In genomic region chr15:30173041-30173608, GRCh38 we compare ENCODE assay signal across 10 cellular contexts. TPM values are rescaled to one million over a fixed set of nuclear protein-coding genes. Genes with fewer than 3 reads are reported as not detected.
DNase-seq lines count a peak whose midpoint lies in the region; ATAC-seq and TF ChIP-seq lines count a peak whose summit lies in the region.
"Not testable (repeated sequence)": the region's sequence is repeated elsewhere in the genome, so short reads cannot be mapped to it uniquely, and the experiment has no call there.
"Had no signal": no experiment of that assay in that cellular context is flagged by ENCODE, and none has a peak within 500 bp of the region (broad histone marks: within the 10 kb centered on the region; RNA-seq: fewer than 3 reads in every experiment).

No MANE protein-coding gene starts in this region.

- not testable (repeated sequence) for H2BK120ac ChIP-seq in mesendoderm (ENCODE audit: low read depth, low read length)

- DNase-seq in CD4-positive, CD25-positive, alpha-beta regulatory T cell: peak; percentile 42 to 68 (median 65)
- peak; percentile 57 for DNase-seq in T-helper 9 cell
- DNase-seq in endothelial cell (ENCODE audit: low spot score): peak; percentile 94
- DNase-seq in mesendoderm: peak; percentile 47
- peak; percentile 55 for DNase-seq in stimulated activated CD4-positive, alpha-beta T cell treated with anti-CD3 and anti-CD28 coated beads, Interleukin-4, amount 100 ng/mL, for 1 hour

- H3K18ac ChIP-seq in mesendoderm (ENCODE audit: low read length): not testable (repeated sequence)

- not testable (repeated sequence) for H3K4me3 ChIP-seq in CD4-positive, CD25-positive, alpha-beta regulatory T cell (ENCODE audit: low read depth, low read length); mesendoderm (ENCODE audit: low read length)

- H3K4me2 ChIP-seq in mesendoderm (ENCODE audit: low read length): not testable (repeated sequence)

- not testable (repeated sequence) for H4K8ac ChIP-seq in mesendoderm (ENCODE audit: low read depth, low read length)

- not testable (repeated sequence) for TF ChIP-seq CTCF in endothelial cell (IDR thresholded peaks at IDR 0.05; ENCODE audit: unreplicated experiment)

- not testable (repeated sequence) for H3K4me1 Mint-ChIP-seq in CD4-positive, CD25-positive, alpha-beta regulatory T cell; activated T-helper 17 cell treated with anti-CD3 and anti-CD28 coated beads, Interleukin-2, amount 50 U/mL, for 72 hours; endothelial cell (ENCODE audit: unreplicated experiment)

- ATAC-seq in CD4-positive, CD25-positive, alpha-beta regulatory T cell (ENCODE audit: low read depth in 2 of 2): peak; percentile 64 to 76
- ATAC-seq in GM19468 (IDR thresholded peaks at IDR 0.05; ENCODE audit: extremely low read depth, unreplicated experiment) (peak; percentile 28), HG03460 (IDR thresholded peaks at IDR 0.05; ENCODE audit: unreplicated experiment) (peak; percentile 58)
- peak; percentile 87 for ATAC-seq in activated T-helper 17 cell treated with anti-CD3 and anti-CD28 coated beads, Interleukin-2, amount 50 U/mL, for 72 hours (replicated peaks)

- not testable (repeated sequence) for H3K79me2 ChIP-seq in mesendoderm (ENCODE audit: control insufficient read depth, insufficient read depth, low read length)

- peak overlapping the region in 1 of 4 donors; percentile 25 for H3K4me3 Mint-ChIP-seq in CD4-positive, CD25-positive, alpha-beta regulatory T cell
- H3K4me3 Mint-ChIP-seq in activated T-helper 17 cell treated with anti-CD3 and anti-CD28 coated beads, Interleukin-2, amount 50 U/mL, for 72 hours: not testable (repeated sequence)
- peak overlapping the region; percentile 30 for H3K4me3 Mint-ChIP-seq in endothelial cell (ENCODE audit: unreplicated experiment)

- H3K9me3 Mint-ChIP-seq in CD4-positive, CD25-positive, alpha-beta regulatory T cell; activated T-helper 17 cell treated with anti-CD3 and anti-CD28 coated beads, Interleukin-2, amount 50 U/mL, for 72 hours; endothelial cell (ENCODE audit: unreplicated experiment): not testable (repeated sequence)

- H4K5ac ChIP-seq in mesendoderm (ENCODE audit: low read length): not testable (repeated sequence)

- H3K27ac Mint-ChIP-seq in CD4-positive, CD25-positive, alpha-beta regulatory T cell: peak overlapping the region in 2 of 3 donors; percentile 22 to 87
- not testable (repeated sequence) for H3K27ac Mint-ChIP-seq in activated T-helper 17 cell treated with anti-CD3 and anti-CD28 coated beads, Interleukin-2, amount 50 U/mL, for 72 hours; endothelial cell (ENCODE audit: unreplicated experiment)

- H3K4me1 ChIP-seq in CD4-positive, CD25-positive, alpha-beta regulatory T cell (ENCODE audit: control insufficient read depth, insufficient read depth, low read length, poor library complexity, severe bottlenecking); mesendoderm (ENCODE audit: control insufficient read depth, low read depth, low read length): not testable (repeated sequence)

- not testable (repeated sequence) for H3K23ac ChIP-seq in mesendoderm (ENCODE audit: low read length)

- H2BK5ac ChIP-seq in mesendoderm (ENCODE audit: low read length): not testable (repeated sequence)

- not testable (repeated sequence) for H3K27me3 Mint-ChIP-seq in CD4-positive, CD25-positive, alpha-beta regulatory T cell; activated T-helper 17 cell treated with anti-CD3 and anti-CD28 coated beads, Interleukin-2, amount 50 U/mL, for 72 hours; endothelial cell (ENCODE audit: unreplicated experiment)

- H3K79me1 ChIP-seq in mesendoderm (ENCODE audit: low read length): not testable (repeated sequence)

- H3K27me3 ChIP-seq in CD4-positive, CD25-positive, alpha-beta regulatory T cell (ENCODE audit: control insufficient read depth, insufficient read depth, low read length); mesendoderm (ENCODE audit: insufficient read depth, low read length, poor library complexity): not testable (repeated sequence)

- H3K36me3 ChIP-seq in CD4-positive, CD25-positive, alpha-beta regulatory T cell (ENCODE audit: control insufficient read depth, insufficient read depth, low read length); mesendoderm (ENCODE audit: control insufficient read depth, insufficient read depth, low read length): not testable (repeated sequence)

- H3K9ac ChIP-seq in mesendoderm (ENCODE audit: low read length): not testable (repeated sequence)

- not testable (repeated sequence) for H2BK15ac ChIP-seq in mesendoderm (replicated peaks; ENCODE audit: low read depth)

- H3K36me3 Mint-ChIP-seq in CD4-positive, CD25-positive, alpha-beta regulatory T cell; activated T-helper 17 cell treated with anti-CD3 and anti-CD28 coated beads, Interleukin-2, amount 50 U/mL, for 72 hours (ENCODE audit: low read depth); endothelial cell (ENCODE audit: low read depth, unreplicated experiment): not testable (repeated sequence)

- H3K4ac ChIP-seq in mesendoderm (ENCODE audit: low read depth, low read length): not testable (repeated sequence)

- not testable (repeated sequence) for H3K56ac ChIP-seq in mesendoderm (ENCODE audit: low read length)

- not testable (repeated sequence) for H3K9me3 ChIP-seq in CD4-positive, CD25-positive, alpha-beta regulatory T cell (ENCODE audit: control insufficient read depth in 2 of 2, low read length in 2 of 2)

- 100% methylated on average over 1 of the region's 11 CpGs for WGBS in mesendoderm (ENCODE audit: extremely low coverage, insufficient coverage, low lambda C conversion rate)

- peak overlapping the region; percentile 30 for H3K27ac ChIP-seq in CD4-positive, CD25-positive, alpha-beta regulatory T cell (ENCODE audit: insufficient read depth, low read length, poor library complexity, severe bottlenecking)
- H3K27ac ChIP-seq in mesendoderm (ENCODE audit: low read depth, low read length): not testable (repeated sequence)

- H2AK5ac ChIP-seq in mesendoderm (ENCODE audit: low read length): not testable (repeated sequence)

RNA-seq across cellular contexts. Expression of gene GOLGA8T, which starts 38.3 kb away (rescaled TPM):
- total RNA-seq in CD4-positive, CD25-positive, alpha-beta regulatory T cell: not detected
- polyA plus RNA-seq in CD4-positive, CD25-positive, alpha-beta regulatory T cell: not detected
- total RNA-seq in activated T-helper 17 cell treated with anti-CD3 and anti-CD28 coated beads, Interleukin-2, amount 50 U/mL, for 72 hours: under 1 TPM in 1 of 2 donors, not detected in 1; 0.32 TPM
- total RNA-seq in endothelial cell (ENCODE audit: unreplicated experiment): 0.41 TPM
- 0.21 TPM for polyA plus RNA-seq in mesendoderm (2013, experiment 1 of 2)
- 0.15 TPM for polyA plus RNA-seq in mesendoderm (2013, experiment 2 of 2)
- total RNA-seq: esophagus muscularis mucosa, GM23248 had no signal
- polyA plus RNA-seq: GM23248 had no signal

Comparison
In these comparisons a context has a peak if more than half of its experiments do, and no peak if none do; other contexts are left out.
1. ATAC-seq: peak in every context shown above with its lines; median percentile 87 in activated T-helper 17 cell treated with anti-CD3 and anti-CD28 coated beads, Interleukin-2, amount 50 U/mL, for 72 hours; 70 in CD4-positive, CD25-positive, alpha-beta regulatory T cell; 58 in HG03460; 28 in GM19468.